8 cellular contexts compared by ENCODE assay signal in the genomic region with DNA sequence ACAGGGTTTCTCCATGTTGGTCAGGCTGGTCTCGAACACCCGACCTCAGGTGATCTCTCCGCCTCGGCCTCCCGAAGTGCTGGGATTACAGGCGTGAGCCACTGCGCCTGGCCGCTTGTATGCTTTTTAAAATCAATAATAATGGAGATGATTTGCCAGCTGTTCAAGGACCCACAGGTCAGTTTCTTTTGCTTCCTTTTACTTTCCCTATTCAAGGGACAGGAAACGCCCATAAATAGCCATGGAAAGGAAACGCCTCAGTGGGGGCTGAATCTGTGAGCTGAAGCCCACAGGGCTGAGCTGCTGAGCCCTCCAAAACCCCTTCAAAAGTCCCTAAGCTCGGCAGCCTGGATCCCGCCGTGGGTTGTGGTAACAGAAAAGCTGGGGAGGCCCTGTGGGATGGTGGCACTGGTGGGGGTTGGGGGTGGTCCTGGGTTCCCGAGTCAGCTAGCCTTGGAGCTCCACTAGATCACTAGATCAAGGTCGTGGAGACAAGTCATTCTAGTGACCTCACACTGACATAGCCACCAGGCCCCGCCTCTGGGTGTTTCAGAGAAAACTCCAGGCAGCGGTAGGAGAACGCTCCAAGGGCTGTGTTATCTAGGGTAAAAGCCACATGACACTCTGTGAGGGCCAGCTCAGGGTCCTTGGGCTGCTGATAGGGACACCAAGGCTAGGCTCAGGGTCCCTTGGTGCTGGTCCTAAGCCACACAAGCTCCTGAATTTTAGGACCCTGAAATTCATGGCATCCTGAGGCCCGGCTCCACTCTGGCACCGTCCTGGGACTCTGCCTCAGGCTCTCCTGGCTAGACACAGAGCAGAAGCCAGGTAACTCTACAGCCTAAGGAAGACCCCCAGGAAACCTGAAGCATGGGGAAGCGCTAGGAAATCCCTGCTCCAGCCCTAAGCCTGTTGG. TPM values are rescaled to one million over a fixed set of nuclear protein-coding genes. Genes with fewer than 3 reads are reported as not detected.
DNase-seq lines count a peak whose midpoint lies in the region; ATAC-seq and TF ChIP-seq lines count a peak whose summit lies in the region.
"Had no signal": no experiment of that assay in that cellular context is flagged by ENCODE, and none has a peak within 500 bp of the region (broad histone marks: within the 10 kb centered on the region; RNA-seq: fewer than 3 reads in every experiment).

No MANE protein-coding gene starts in this region.

- no peak for TF ChIP-seq POLR2A in Peyer's patch (IDR thresholded peaks at IDR 0.05)
- TF ChIP-seq POLR2A in esophagus muscularis mucosa (IDR thresholded peaks at IDR 0.05; ENCODE audit: low read depth), result no peak

- no peaks in the 10 kb centered on the region for H3K36me3 ChIP-seq in Peyer's patch
- H3K36me3 ChIP-seq in esophagus muscularis mucosa, result no peaks in the 10 kb centered on the region
- no peaks in the 10 kb centered on the region for H3K36me3 ChIP-seq in urinary bladder (ENCODE audit: insufficient read depth)

- peak overlapping the region; percentile 46 to 70 (median 66) for H3K27ac ChIP-seq in Peyer's patch
- H3K27ac ChIP-seq in esophagus muscularis mucosa (replicated peaks in 1 of 4), result peak overlapping the region; percentile 51 to 72 (median 70)
- H3K27ac ChIP-seq in urinary bladder (ENCODE audit: low read depth), result peak overlapping the region; percentile 58

- no peak for TF ChIP-seq EP300 in esophagus muscularis mucosa (IDR thresholded peaks at IDR 0.05)

- ATAC-seq in naive B cell (ENCODE audit: low read depth in 2 of 2) (peak in 1 of 2 donors; percentile 30), HG03108 (IDR thresholded peaks at IDR 0.05; ENCODE audit: unreplicated experiment) (no peak)

- intact Hi-C loops in esophagus muscularis mucosa (cut with DNase I), result no loop called here

- 66% methylated on average over 10 of the region's 21 CpGs for WGBS in esophagus muscularis mucosa
- WGBS in urinary bladder, result 62% methylated on average over 21 of the region's 21 CpGs

- H3K36me3 Mint-ChIP-seq in naive B cell, result no peaks in the 10 kb centered on the region

- no peaks in the 10 kb centered on the region for H3K27me3 ChIP-seq in Peyer's patch
- H3K27me3 ChIP-seq in esophagus muscularis mucosa, result no peaks in the 10 kb centered on the region

- no peaks in the 10 kb centered on the region for H3K9me3 Mint-ChIP-seq in naive B cell
- H3K9me3 Mint-ChIP-seq: activated T-cell treated with anti-CD3 and anti-CD28 coated beads, Interleukin-2, amount 50 U/mL, for 72 hours had no signal

- H3K4me3 Mint-ChIP-seq in naive B cell, result no peak overlapping the region
- H3K4me3 Mint-ChIP-seq: activated T-cell treated with anti-CD3 and anti-CD28 coated beads, Interleukin-2, amount 50 U/mL, for 72 hours had no signal

- peaks cover 0 to 23% (median 9%) of the 10 kb centered on the region in 4 donors for H3K4me1 ChIP-seq in Peyer's patch
- H3K4me1 ChIP-seq in esophagus muscularis mucosa, result peaks cover 27 to 39% (median 32%) of the 10 kb centered on the region in 4 donors
- no peaks in the 10 kb centered on the region for H3K4me1 ChIP-seq in urinary bladder (ENCODE audit: insufficient read depth)

- peak overlapping the region in 4 of 6 donors; percentile 48 to 70 (median 61) for H3K27ac Mint-ChIP-seq in naive B cell
- H3K27ac Mint-ChIP-seq: activated T-cell treated with anti-CD3 and anti-CD28 coated beads, Interleukin-2, amount 50 U/mL, for 72 hours had no signal

- TF ChIP-seq CTCF in Peyer's patch (IDR thresholded peaks at IDR 0.05) (no peak), esophagus muscularis mucosa (IDR thresholded peaks at IDR 0.05) (no peak)

- H3K4me1 Mint-ChIP-seq in naive B cell, result peaks cover 5 to 20% (median 18%) of the 10 kb centered on the region in 3 donors

- no peaks in the 10 kb centered on the region for H3K9me3 ChIP-seq in Peyer's patch
- H3K9me3 ChIP-seq in esophagus muscularis mucosa, result no peaks in the 10 kb centered on the region

- DNase-seq in Peyer's patch (peak in 1 of 3 donors; percentile 82), esophagus muscularis mucosa (ENCODE audit: extremely low spot score) (no peak), naive B cell (no peak), NCI-H748 treated with DMSO at 0.1 percent for 48 hours (lab: John Stamatoyannopoulos, UW) (no peak), NOMO-1 treated with DMSO at 0.1 percent for 48 hours (lab: John Stamatoyannopoulos, UW; ENCODE audit: unreplicated experiment) (no peak)
- DNase-seq: activated T-cell treated with anti-CD3 and anti-CD28 coated beads, Interleukin-2, amount 50 U/mL, for 72 hours had no signal

- H3K4me3 ChIP-seq in Peyer's patch (no peak overlapping the region), esophagus muscularis mucosa (no peak overlapping the region), urinary bladder (ENCODE audit: low read depth, low read length) (no peak overlapping the region)

- no peaks in the 10 kb centered on the region for H3K27me3 Mint-ChIP-seq in naive B cell

RNA-seq across cellular contexts. Expression of a gene that starts 18.0 kb away (rescaled TPM):
- total RNA-seq in Peyer's patch, result 100 to 1,000 TPM; 155 to 427 (median 285) TPM
- total RNA-seq in esophagus muscularis mucosa, result 100 to 1,000 TPM; 455 to 718 (median 676) TPM
- 1,000 to 10,000 TPM; 1,129 to 3,568 (median 2,122) TPM for polyA plus RNA-seq in naive B cell (ENCODE audit: low read depth in 6 of 6)
- total RNA-seq in urinary bladder, result 76.4 TPM
- polyA plus RNA-seq in urinary bladder, result 822 TPM

RNA-seq across cellular contexts. Expression of a gene that starts 45.0 kb away (rescaled TPM):
- total RNA-seq in Peyer's patch, result 100 to 1,000 TPM; 113 to 180 (median 143) TPM
- total RNA-seq in esophagus muscularis mucosa, result 100 to 1,000 TPM; 105 to 161 (median 145) TPM
- 10 to 100 TPM; 53.2 to 86.1 (median 64.4) TPM for polyA plus RNA-seq in naive B cell (ENCODE audit: low read depth in 6 of 6)
- 68.5 TPM for total RNA-seq in urinary bladder
- 103 TPM for polyA plus RNA-seq in urinary bladder
